ENCODE assay signal across 20 cellular contexts in genomic region chr20:63126876-63127699, GRCh38.
DNase-seq lines count a peak whose midpoint lies in the region; ATAC-seq and TF ChIP-seq lines count a peak whose summit lies in the region.
"Had no signal": no experiment of that assay in that cellular context is flagged by ENCODE, and none has a peak within 500 bp of the region (broad histone marks: within the 10 kb centered on the region; RNA-seq: fewer than 3 reads in every experiment).

No MANE protein-coding gene starts in this region.

- H3K9me3 ChIP-seq in aorta (ENCODE audit: control insufficient read depth, low read length), result peaks cover 4% of the 10 kb centered on the region
- H3K9me3 ChIP-seq: BE2C, HAP-1 had no signal

- no peaks in the 10 kb centered on the region for H3K27me3 ChIP-seq in aorta (ENCODE audit: control insufficient read depth in 1 of 2, insufficient read depth in 2 of 2, low read length in 1 of 2)

- no peaks in the 10 kb centered on the region for H3K36me3 ChIP-seq in aorta (ENCODE audit: control insufficient read depth in 1 of 2, insufficient read depth in 2 of 2, low read length in 1 of 2)
- H3K36me3 ChIP-seq: BE2C, HAP-1 had no signal

- H3K9me3 Mint-ChIP-seq in natural killer cell treated with Interleukin-12 subunit alpha and Interleukin-12 subunit beta and Interleukin-15 and Interleukin-18, amount 100 ng/mL, for 72 hours, result no peaks in the 10 kb centered on the region
- no peaks in the 10 kb centered on the region for H3K9me3 Mint-ChIP-seq in natural killer cell
- no peaks in the 10 kb centered on the region for H3K9me3 Mint-ChIP-seq in osteocyte (ENCODE audit: unreplicated experiment)
- H3K9me3 Mint-ChIP-seq: CD4-positive, alpha-beta memory T cell had no signal

- no peak overlapping the region for H3K4me3 Mint-ChIP-seq in natural killer cell treated with Interleukin-12 subunit alpha and Interleukin-12 subunit beta and Interleukin-15 and Interleukin-18, amount 100 ng/mL, for 72 hours
- H3K4me3 Mint-ChIP-seq in natural killer cell (no peak overlapping the region), osteocyte (ENCODE audit: unreplicated experiment) (no peak overlapping the region)
- H3K4me3 Mint-ChIP-seq: CD4-positive, alpha-beta memory T cell had no signal

- H3K27ac ChIP-seq in aorta (ENCODE audit: low read depth in 1 of 2, low read length in 2 of 2), result no peak overlapping the region
- H3K27ac ChIP-seq: 22Rv1 had no signal

- no peaks in the 10 kb centered on the region for H3K4me1 Mint-ChIP-seq in natural killer cell treated with Interleukin-12 subunit alpha and Interleukin-12 subunit beta and Interleukin-15 and Interleukin-18, amount 100 ng/mL, for 72 hours (ENCODE audit: low read depth in 2 of 2)
- H3K4me1 Mint-ChIP-seq in natural killer cell, result no peaks in the 10 kb centered on the region
- no peaks in the 10 kb centered on the region for H3K4me1 Mint-ChIP-seq in osteocyte (ENCODE audit: unreplicated experiment)
- H3K4me1 Mint-ChIP-seq: CD4-positive, alpha-beta memory T cell had no signal

- intact Hi-C loops in natural killer cell (cut with micrococcal nuclease), result no loop called here
- intact Hi-C loops in aorta (cut with DNase I), result no loop called here

- H3K27ac Mint-ChIP-seq in natural killer cell treated with Interleukin-12 subunit alpha and Interleukin-12 subunit beta and Interleukin-15 and Interleukin-18, amount 100 ng/mL, for 72 hours, result no peak overlapping the region
- H3K27ac Mint-ChIP-seq in natural killer cell, result no peak overlapping the region
- H3K27ac Mint-ChIP-seq in osteocyte (ENCODE audit: unreplicated experiment), result no peak overlapping the region
- H3K27ac Mint-ChIP-seq: CD4-positive, alpha-beta memory T cell had no signal

- no peak for ATAC-seq in natural killer cell treated with Interleukin-12 subunit alpha and Interleukin-12 subunit beta and Interleukin-15 and Interleukin-18, amount 100 ng/mL, for 72 hours
- ATAC-seq in natural killer cell (no peak), aorta (ENCODE audit: low FRiP score) (no peak)
- ATAC-seq: Panc1 had no signal

- peaks cover 7% of the 10 kb centered on the region in 2 donors for H3K27me3 Mint-ChIP-seq in natural killer cell treated with Interleukin-12 subunit alpha and Interleukin-12 subunit beta and Interleukin-15 and Interleukin-18, amount 100 ng/mL, for 72 hours
- peaks cover 8 to 16% of the 10 kb centered on the region in 2 donors for H3K27me3 Mint-ChIP-seq in natural killer cell (ENCODE audit: low read depth in 2 of 2)
- peaks cover 15% of the 10 kb centered on the region for H3K27me3 Mint-ChIP-seq in osteocyte (ENCODE audit: unreplicated experiment)

- H3K4me3 ChIP-seq in aorta (ENCODE audit: low read length in 2 of 2), result no peak overlapping the region
- H3K4me3 ChIP-seq: HAP-1 had no signal

- no peaks in the 10 kb centered on the region for H3K4me1 ChIP-seq in aorta (ENCODE audit: control insufficient read depth in 1 of 2, insufficient read depth in 2 of 2, low read length in 2 of 2)
- H3K4me1 ChIP-seq: BE2C, HAP-1 had no signal

- H3K36me3 Mint-ChIP-seq in natural killer cell treated with Interleukin-12 subunit alpha and Interleukin-12 subunit beta and Interleukin-15 and Interleukin-18, amount 100 ng/mL, for 72 hours, result no peaks in the 10 kb centered on the region
- no peaks in the 10 kb centered on the region for H3K36me3 Mint-ChIP-seq in natural killer cell
- H3K36me3 Mint-ChIP-seq in osteocyte (ENCODE audit: unreplicated experiment), result no peaks in the 10 kb centered on the region
- H3K36me3 Mint-ChIP-seq: CD4-positive, alpha-beta memory T cell had no signal

- peak; percentile 6 for DNase-seq in activated CD8-positive, alpha-beta memory T cell treated with anti-CD3 and anti-CD28 coated beads, Interleukin-2, amount 50 U/mL, for 4 hours
- DNase-seq in activated CD8-positive, alpha-beta memory T cell treated with anti-CD3 and anti-CD28 coated beads, Interleukin-2, amount 50 U/mL, for 48 hours, result no peak
- peak; percentile 55 for DNase-seq in natural killer cell treated with Interleukin-12 subunit alpha and Interleukin-12 subunit beta and Interleukin-15 and Interleukin-18, amount 100 ng/mL, for 72 hours (ENCODE audit: low spot score)
- DNase-seq in natural killer cell, result no peak
- peak; percentile 66 for DNase-seq in osteocyte (ENCODE audit: extremely low spot score, unreplicated experiment)
- DNase-seq in aorta, result peak; percentile 11 to 26
- DNase-seq in DMS53 (lab: John Stamatoyannopoulos, UW), result no peak
- DNase-seq in iPS-NIHi7 (ENCODE audit: extremely low spot score), result no peak
- DNase-seq: BE2C; Calu3; CD4-positive, alpha-beta memory T cell; DMS79; NCI-H1105; NCI-H1694; NCI-H2107; NCI-H226; NCI-H524 treated with DMSO at 0.1 percent for 48 hours had no signal

- WGBS in aorta, 2 donors, result 52 to 59% methylated on average over 18 of the region's 18 CpGs

- TF ChIP-seq CTCF in natural killer cell (IDR thresholded peaks at IDR 0.05) (no peak), osteocyte (IDR thresholded peaks at IDR 0.05) (no peak)

Comparison
In these comparisons a context has a peak if more than half of its experiments do, and no peak if none do; other contexts are left out.
1. DNase-seq: peak in activated CD8-positive, alpha-beta memory T cell treated with anti-CD3 and anti-CD28 coated beads, Interleukin-2, amount 50 U/mL, for 4 hours (single experiment), natural killer cell treated with Interleukin-12 subunit alpha and Interleukin-12 subunit beta and Interleukin-15 and Interleukin-18, amount 100 ng/mL, for 72 hours (single experiment), osteocyte (single experiment) and aorta (2 of 2); none in activated CD8-positive, alpha-beta memory T cell treated with anti-CD3 and anti-CD28 coated beads, Interleukin-2, amount 50 U/mL, for 48 hours (single experiment), natural killer cell (single experiment), DMS53 (single experiment) and iPS-NIHi7 (single experiment).